Comparison of ENCODE assay signal across 2 cellular contexts in genomic region chr11:61820174-61820573, GRCh38.
TF ChIP-seq lines count a peak whose summit lies in the region.

No MANE protein-coding gene starts in this region.

TF ChIP-seq in SK-N-SH, 30 proteins besides CTCF, POLR2A, EP300 and RAD21 (continued from another document):
- no peak for TF ChIP-seq ZBTB33 (IDR thresholded peaks at IDR 0.05; ENCODE audit: borderline replicate concordance, low read depth)
- TF ChIP-seq MAX (IDR thresholded peaks at IDR 0.05; ENCODE audit: low read depth): no peak
- no peak for TF ChIP-seq YY1 (IDR thresholded peaks at IDR 0.05; ENCODE audit: low read depth)
- TF ChIP-seq ELF1 (IDR thresholded peaks at IDR 0.05): no peak
- no peak for TF ChIP-seq FOXM1 (IDR thresholded peaks at IDR 0.05; ENCODE audit: low read depth)
- TF ChIP-seq RFX5 (IDR thresholded peaks at IDR 0.05; ENCODE audit: low read length): no peak
- no peak for TF ChIP-seq CHD2 (IDR thresholded peaks at IDR 0.05; ENCODE audit: low read length, partially characterized antibody)
- TF ChIP-seq FOSL2 (IDR thresholded peaks at IDR 0.05; ENCODE audit: borderline replicate concordance, low read depth): no peak; the same call in 1 of the 2 replicates
- no peak for TF ChIP-seq USF1 (IDR thresholded peaks at IDR 0.05; ENCODE audit: borderline replicate concordance, low read depth)
- no peak for TF ChIP-seq MXI1 (IDR thresholded peaks at IDR 0.05; ENCODE audit: low read depth, low read length)
- no peak for TF ChIP-seq NFIC (IDR thresholded peaks at IDR 0.05; ENCODE audit: borderline replicate concordance)
- TF ChIP-seq REST (IDR thresholded peaks at IDR 0.05; ENCODE audit: low read depth, low read length): no peak
- no peak for TF ChIP-seq GABPA (IDR thresholded peaks at IDR 0.05; ENCODE audit: low read depth)
- TF ChIP-seq IRF3 (IDR thresholded peaks at IDR 0.05; ENCODE audit: low read depth, low read length): no peak
- no peak for TF ChIP-seq TEAD4 (IDR thresholded peaks at IDR 0.05; ENCODE audit: borderline replicate concordance, insufficient read depth)
- no peak for TF ChIP-seq NRF1 (IDR thresholded peaks at IDR 0.05; ENCODE audit: low read depth, low read length)

TF ChIP-seq in SK-N-SH treated with all-trans-retinoic acid at 6 μM for 48 hours, 23 proteins besides CTCF, POLR2A, EP300 and RAD21 (continued from another document):
- TF ChIP-seq POU6F1 (CRISPR knock-in tag; IDR thresholded peaks at IDR 0.05; ENCODE audit: borderline replicate concordance, low read depth): no peak
TF ChIP-seq in SK-N-SH treated with all-trans-retinoic acid at 6 μM for 48 hours: peak in this region for 0.
